ENCODE assay signal across 18 cellular contexts in genomic region chr3:23459915-23460546, GRCh38.
A peak's percentile ranks its signal among the peaks of the same experiment; 100 is the strongest.
DNase-seq lines count a peak whose midpoint lies in the region; ATAC-seq and TF ChIP-seq lines count a peak whose summit lies in the region.
"Had no signal": no experiment of that assay in that cellular context is flagged by ENCODE, and none has a peak within 500 bp of the region (broad histone marks: within the 10 kb centered on the region; RNA-seq: fewer than 3 reads in every experiment).

No MANE protein-coding gene starts in this region.

- H3K9me3 ChIP-seq in MG63, result 0 out of 2 replicates have a peak, but pooled peaks cover 2% of the 10 kb centered on the region
- no peaks in the 10 kb centered on the region for H3K9me3 ChIP-seq in SK-N-SH
- H3K9me3 ChIP-seq in ascending aorta, result no peaks in the 10 kb centered on the region
- H3K9me3 ChIP-seq in esophagus squamous epithelium, result no peaks in the 10 kb centered on the region

- ATAC-seq in Right ventricle myocardium superior (ENCODE audit: poor library complexity), result peak; percentile 93

- H3K4me1 ChIP-seq in SK-N-SH (ENCODE audit: control insufficient read depth in 1 of 2, insufficient read depth in 2 of 2, low read depth in 1 of 2, low read length in 1 of 2) (peaks cover 0 to 5% of the 10 kb centered on the region in 2 experiments; a peak in 2 of 4 replicates), ascending aorta (no peaks in the 10 kb centered on the region), esophagus squamous epithelium (peaks cover 0 to 27% (median 8%) of the 10 kb centered on the region in 3 donors)

- H3K27me3 ChIP-seq in MG63 (no peaks in the 10 kb centered on the region), SK-N-SH (ENCODE audit: insufficient read depth) (no peaks in the 10 kb centered on the region), ascending aorta (no peaks in the 10 kb centered on the region), esophagus squamous epithelium (no peaks in the 10 kb centered on the region)

- H3F3A ChIP-seq in SK-N-SH (replicated peaks; ENCODE audit: insufficient read depth), result no peaks in the 10 kb centered on the region

- H4K20me1 ChIP-seq in SK-N-SH (ENCODE audit: insufficient read depth), result no peaks in the 10 kb centered on the region

- no peak for TF ChIP-seq RAD21 in SK-N-SH (IDR thresholded peaks at IDR 0.05; ENCODE audit: low read length)

- WGBS in SK-N-SH (ENCODE audit: low lambda C conversion rate), result 80% methylated on average over 4 of the region's 4 CpGs
- WGBS in esophagus squamous epithelium, 2 donors, result 62 to 66% methylated on average over 4 of the region's 4 CpGs

- no peak overlapping the region for H3K9ac ChIP-seq in SK-N-SH

- POLR2A ChIA-PET in SK-N-SH (lab: Yijun Ruan, JAX), result no interaction called here

- H2AFZ ChIP-seq in SK-N-SH (ENCODE audit: low read depth), result no peak overlapping the region

- CTCF ChIA-PET in SK-N-SH (lab: Yijun Ruan, JAX), result interaction anchor here (1.6 kb wide), 1 partner anchor 16 kb away, joined by 3 read pairs; no protein-coding TSS in a partner anchor

- intact Hi-C loops in Right ventricle myocardium superior (cut with DNase I) (no loop called here), ascending aorta (cut with DNase I) (no loop called here), esophagus squamous epithelium (cut with DNase I) (no loop called here)

- TF ChIP-seq CTCF in SK-N-SH (IDR thresholded peaks at IDR 0.05), result no peak
- TF ChIP-seq CTCF in ascending aorta (IDR thresholded peaks at IDR 0.05), result no peak
- no peak for TF ChIP-seq CTCF in esophagus squamous epithelium (IDR thresholded peaks at IDR 0.05)

- no peak overlapping the region for H3K4me2 ChIP-seq in SK-N-SH

- H3K27ac ChIP-seq in SK-N-SH (ENCODE audit: low read depth in 2 of 2, low read length in 1 of 2) (no peak overlapping the region), ascending aorta (no peak overlapping the region), esophagus squamous epithelium (no peak overlapping the region)

- TF ChIP-seq POLR2A in esophagus squamous epithelium (IDR thresholded peaks at IDR 0.05), result no peak

- DNase-seq in MG63 (peak; percentile 15), SK-N-SH (no peak), Right ventricle myocardium superior (no peak), myocyte (ENCODE audit: low read depth) (peak; percentile 22), ascending aorta (ENCODE audit: low spot score in 2 of 2) (no peak), GM19240 (ENCODE audit: insufficient read length, low spot score) (no peak), retina (no peak), esophagus squamous epithelium (lab: John Stamatoyannopoulos, UW) (no peak)
- DNase-seq: ACHN; CD8-positive, alpha-beta memory T cell; DMS79 treated with DMSO at 0.1 percent for 48 hours; H9; Karpas-422; NCI-H1048; NCI-H1436 treated with DMSO at 0.1 percent for 48 hours; NCI-H2029 treated with DMSO at 0.1 percent for 48 hours; NCI-H2171; SIG-M5 had no signal

- H3K4me3 ChIP-seq in MG63 (no peak overlapping the region), SK-N-SH (ENCODE audit: low read depth in 2 of 2, low read length in 1 of 2) (no peak overlapping the region), ascending aorta (no peak overlapping the region), esophagus squamous epithelium (no peak overlapping the region)

- 0 out of 2 replicates have a peak, but pooled peaks cover 5% of the 10 kb centered on the region for H3K79me2 ChIP-seq in SK-N-SH (ENCODE audit: insufficient read depth)

- H3K9me2 ChIP-seq in SK-N-SH, result no peaks in the 10 kb centered on the region

- H3K36me3 ChIP-seq in MG63 (no peaks in the 10 kb centered on the region), SK-N-SH (replicated peaks in 1 of 2; ENCODE audit: control insufficient read depth in 1 of 2, insufficient read depth in 2 of 2, low read length in 1 of 2) (no peaks in the 10 kb centered on the region), ascending aorta (no peaks in the 10 kb centered on the region), esophagus squamous epithelium (no peaks in the 10 kb centered on the region)

- TF ChIP-seq EP300 in SK-N-SH (IDR thresholded peaks at IDR 0.05; ENCODE audit: borderline replicate concordance in 1 of 2, low read depth in 1 of 2, low read length in 1 of 2), result no peak

TF ChIP-seq in SK-N-SH, 30 proteins besides CTCF, POLR2A, EP300 and RAD21:
- no peak for TF ChIP-seq POLR2AphosphoS5 (IDR thresholded peaks at IDR 0.05; ENCODE audit: low read depth, low read length)
- TF ChIP-seq NRF1 (IDR thresholded peaks at IDR 0.05; ENCODE audit: low read depth, low read length), result no peak
- no peak for TF ChIP-seq TEAD4 (IDR thresholded peaks at IDR 0.05; ENCODE audit: borderline replicate concordance, insufficient read depth)
- no peak for TF ChIP-seq MXI1 (IDR thresholded peaks at IDR 0.05; ENCODE audit: low read depth, low read length)
- peak; percentile 16; the same call in 1 of the 2 replicates for TF ChIP-seq TCF12 (IDR thresholded peaks at IDR 0.05)
- peak; percentile 14; the same call in 1 of the 2 replicates for TF ChIP-seq NFIC (IDR thresholded peaks at IDR 0.05; ENCODE audit: borderline replicate concordance)
TF ChIP-seq in SK-N-SH: peak in this region for 2.

Comparison
In these comparisons a context has a peak if more than half of its experiments do, and no peak if none do; other contexts are left out.
1. DNase-seq: peak in MG63 (single experiment) and myocyte (single experiment); none in SK-N-SH (single experiment), Right ventricle myocardium superior (single experiment), ascending aorta (0 of 2), GM19240 (single experiment), retina (single experiment) and esophagus squamous epithelium (single experiment).